In the genomic region with DNA sequence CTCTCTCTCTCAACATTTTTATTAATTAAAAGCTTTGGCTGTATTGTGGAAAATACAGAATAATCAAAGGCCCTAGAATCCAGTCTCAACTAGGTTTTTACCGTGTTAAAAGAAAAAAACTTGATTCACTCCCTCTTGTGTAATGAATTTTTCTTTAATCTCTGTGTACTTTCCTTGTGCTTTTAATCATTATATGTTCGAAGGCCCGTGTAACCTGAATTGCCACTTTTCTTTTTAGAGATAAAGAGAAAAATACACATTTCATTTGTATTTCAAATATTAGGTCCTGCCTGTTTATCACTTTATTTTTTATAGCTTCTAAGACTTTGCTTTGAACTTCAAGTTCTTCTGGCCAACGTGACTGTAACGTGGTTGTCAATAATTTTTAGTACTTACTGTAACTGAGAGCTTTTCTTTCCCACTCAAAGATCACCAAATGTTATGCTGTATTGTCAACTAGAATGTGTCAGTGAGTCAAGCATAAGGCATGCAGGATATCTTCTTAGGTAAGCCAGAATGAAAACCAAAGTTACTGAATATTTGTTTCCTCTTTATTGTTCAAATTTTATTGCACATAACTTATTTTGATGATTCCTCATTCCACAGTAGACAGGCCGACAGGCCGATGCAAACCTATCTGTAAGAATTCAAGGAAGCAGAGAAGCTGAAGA, we compare ENCODE assay signal across 20 cellular contexts. TPM values are rescaled to one million over a fixed set of nuclear protein-coding genes. Genes with fewer than 3 reads are reported as not detected.
DNase-seq lines count a peak whose midpoint lies in the region; ATAC-seq and TF ChIP-seq lines count a peak whose summit lies in the region.
"Had no signal": no experiment of that assay in that cellular context is flagged by ENCODE, and none has a peak within 500 bp of the region (broad histone marks: within the 10 kb centered on the region; RNA-seq: fewer than 3 reads in every experiment).

No MANE protein-coding gene starts in this region.

- ATAC-seq in HG03521 (IDR thresholded peaks at IDR 0.05; ENCODE audit: unreplicated experiment), result no peak
- ATAC-seq: SK-N-SH treated with all-trans-retinoic acid at 6 μM for 48 hours had no signal

- H3K4me1 Mint-ChIP-seq in chondrocyte (ENCODE audit: low read depth), result no peaks in the 10 kb centered on the region
- H3K4me1 Mint-ChIP-seq: activated CD4-positive, alpha-beta memory T cell treated with anti-CD3 and anti-CD28 coated beads, Interleukin-2, amount 10 ng/mL, durations not matched to agents 7 days and 5 days; memory B cell had no signal

- H3K27ac ChIP-seq in VCaP, result peak overlapping the region; percentile 48
- H3K27ac ChIP-seq: transverse colon had no signal

- H3K9me3 Mint-ChIP-seq in chondrocyte (ENCODE audit: low read depth), result peaks cover under 1% of the 10 kb centered on the region
- H3K9me3 Mint-ChIP-seq: activated CD4-positive, alpha-beta memory T cell treated with anti-CD3 and anti-CD28 coated beads, Interleukin-2, amount 10 ng/mL, durations not matched to agents 7 days and 5 days; memory B cell; T-helper 2 cell treated with Interferon-gamma antibody and Interleukin-4, amounts not matched to agents 5 μg/mL and 100 μg/mL, for 36 hours had no signal

- TF ChIP-seq CTCF in VCaP (conservative IDR thresholded peaks at IDR 0.05) (no peak), chondrocyte (IDR thresholded peaks at IDR 0.05) (no peak)

- peak; percentile 4 for DNase-seq in EL
- DNase-seq in glomerular visceral epithelial cell (ENCODE audit: extremely low spot score), result peak; percentile 16
- DNase-seq in renal cortical epithelial cell (ENCODE audit: low read depth), result peak; percentile 82
- no peak for DNase-seq in chondrocyte (ENCODE audit: low spot score)
- DNase-seq in activated CD4-positive, alpha-beta T cell treated with anti-CD3 and anti-CD28 coated beads for 4 hours, result no peak
- no peak for DNase-seq in NCI-H69 (lab: John Stamatoyannopoulos, UW)
- DNase-seq: activated CD4-positive, alpha-beta memory T cell treated with anti-CD3 and anti-CD28 coated beads, Interleukin-2, amount 10 ng/mL, durations not matched to agents 7 days and 5 days; activated gamma-delta T cell; C1 segment of cervical spinal cord; NCI-H1436; NCI-H2171; NCI-H524 treated with DMSO at 0.1 percent for 48 hours; stimulated activated CD4-positive, alpha-beta T cell treated with anti-CD3 and anti-CD28 coated beads, Interleukin-15, amount 100 ng/mL, for 24 hours; transverse colon had no signal

- no peaks in the 10 kb centered on the region for H3K36me3 Mint-ChIP-seq in chondrocyte (ENCODE audit: low read depth)

- no peak overlapping the region for H3K27ac Mint-ChIP-seq in chondrocyte (ENCODE audit: unreplicated experiment)
- H3K27ac Mint-ChIP-seq: activated CD4-positive, alpha-beta memory T cell treated with anti-CD3 and anti-CD28 coated beads, Interleukin-2, amount 10 ng/mL, durations not matched to agents 7 days and 5 days; dendritic cell treated with granulocyte-macrophage colony-stimulating factor and Interleukin-4, amounts not matched to agents 40 ng/mL and 50 ng/mL, for 4 days; memory B cell; T-helper 2 cell treated with Interferon-gamma antibody and Interleukin-4, amounts not matched to agents 5 μg/mL and 100 μg/mL, for 36 hours had no signal

- H3K27me3 Mint-ChIP-seq in chondrocyte (ENCODE audit: low read depth), result peaks cover 27% of the 10 kb centered on the region

- no peak overlapping the region for H3K4me3 Mint-ChIP-seq in chondrocyte (ENCODE audit: unreplicated experiment)
- H3K4me3 Mint-ChIP-seq: activated CD4-positive, alpha-beta memory T cell treated with anti-CD3 and anti-CD28 coated beads, Interleukin-2, amount 10 ng/mL, durations not matched to agents 7 days and 5 days; dendritic cell treated with granulocyte-macrophage colony-stimulating factor and Interleukin-4, amounts not matched to agents 40 ng/mL and 50 ng/mL, for 4 days; memory B cell; T-helper 2 cell treated with Interferon-gamma antibody and Interleukin-4, amounts not matched to agents 5 μg/mL and 100 μg/mL, for 36 hours had no signal

RNA-seq across cellular contexts. Expression of a gene that starts 23.3 kb away (rescaled TPM):
- total RNA-seq in renal cortical epithelial cell (41.0 and 81.3 TPM in 2 replicates), chondrocyte (70.5 to 77.4 TPM (median 74.6 TPM) in 3 replicates)

Comparison
In these comparisons a context has a peak if more than half of its experiments do, and no peak if none do; other contexts are left out.
1. DNase-seq: peak in EL (single experiment), glomerular visceral epithelial cell (single experiment) and renal cortical epithelial cell (single experiment); none in chondrocyte (single experiment), activated CD4-positive, alpha-beta T cell treated with anti-CD3 and anti-CD28 coated beads for 4 hours (0 of 2) and NCI-H69 (single experiment).